Comparison of ENCODE assay signal across 14 cellular contexts in genomic region chr21:27407296-27407695, GRCh38.
"Had no signal": no experiment of that assay in that cellular context is flagged by ENCODE, and none has a peak within 500 bp of the region (broad histone marks: within the 10 kb centered on the region; RNA-seq: fewer than 3 reads in every experiment).

No MANE protein-coding gene starts in this region.

- H3K36me3 ChIP-seq: esophagus squamous epithelium, sigmoid colon, thyroid gland had no signal

- H3K4me1 Mint-ChIP-seq: activated CD4-positive, alpha-beta memory T cell treated with anti-CD3 and anti-CD28 coated beads, Interleukin-2, amount 10 ng/mL, durations not matched to agents 7 days and 5 days; activated naive CD8-positive, alpha-beta T cell treated with anti-CD3 and anti-CD28 coated beads for 36 hours had no signal

- DNase-seq: activated CD4-positive, alpha-beta memory T cell treated with anti-CD3 and anti-CD28 coated beads, Interleukin-2, amount 10 ng/mL, durations not matched to agents 7 days and 5 days; activated CD4-positive, CD25-positive, alpha-beta regulatory T cell treated with anti-CD3 and anti-CD28 coated beads, Interleukin-2, amount 50 U/mL, for 72 hours; activated gamma-delta T cell treated with Interleukin-2 at 50 U/mL for 16 hours; activated naive CD8-positive, alpha-beta T cell treated with anti-CD3 and anti-CD28 coated beads for 36 hours; activated T-cell treated with anti-CD3 and anti-CD28 coated beads, Interleukin-2, amount 50 U/mL, for 72 hours; anterior cingulate cortex; dermis blood vessel endothelial cell; esophagus squamous epithelium; sigmoid colon; stimulated activated CD4-positive, alpha-beta T cell treated with anti-CD3 and anti-CD28 coated beads, Interleukin-2, amount 100 ng/mL, for 48 hours; SW 1271; thyroid gland had no signal

- H3K9me3 Mint-ChIP-seq: activated naive CD8-positive, alpha-beta T cell treated with anti-CD3 and anti-CD28 coated beads for 36 hours had no signal

- H3K27me3 ChIP-seq: esophagus squamous epithelium, sigmoid colon, thyroid gland had no signal

- H3K27ac Mint-ChIP-seq: activated CD4-positive, alpha-beta memory T cell treated with anti-CD3 and anti-CD28 coated beads, Interleukin-2, amount 10 ng/mL, durations not matched to agents 7 days and 5 days; activated naive CD8-positive, alpha-beta T cell treated with anti-CD3 and anti-CD28 coated beads for 36 hours; activated T-cell treated with anti-CD3 and anti-CD28 coated beads, Interleukin-2, amount 50 U/mL, for 72 hours; progenitor cell of endocrine pancreas; stimulated activated naive CD8-positive, alpha-beta T cell treated with anti-CD3 and anti-CD28 coated beads, Interleukin-15, Interleukin-2, amounts not matched to agents 100 ng/mL and 50 ng/mL, for 24 hours had no signal

- H3K4me3 ChIP-seq: esophagus squamous epithelium, sigmoid colon, thyroid gland had no signal

- H3K27ac ChIP-seq: thyroid gland had no signal

- H3K4me3 Mint-ChIP-seq: activated CD4-positive, alpha-beta memory T cell treated with anti-CD3 and anti-CD28 coated beads, Interleukin-2, amount 10 ng/mL, durations not matched to agents 7 days and 5 days; activated naive CD8-positive, alpha-beta T cell treated with anti-CD3 and anti-CD28 coated beads for 36 hours; activated T-cell treated with anti-CD3 and anti-CD28 coated beads, Interleukin-2, amount 50 U/mL, for 72 hours; stimulated activated naive CD8-positive, alpha-beta T cell treated with anti-CD3 and anti-CD28 coated beads, Interleukin-15, Interleukin-2, amounts not matched to agents 100 ng/mL and 50 ng/mL, for 24 hours had no signal

- H3K27me3 Mint-ChIP-seq: activated CD4-positive, alpha-beta memory T cell treated with anti-CD3 and anti-CD28 coated beads, Interleukin-2, amount 10 ng/mL, durations not matched to agents 7 days and 5 days; activated naive CD8-positive, alpha-beta T cell treated with anti-CD3 and anti-CD28 coated beads for 36 hours; progenitor cell of endocrine pancreas; stimulated activated naive CD8-positive, alpha-beta T cell treated with anti-CD3 and anti-CD28 coated beads, Interleukin-15, Interleukin-2, amounts not matched to agents 100 ng/mL and 50 ng/mL, for 24 hours had no signal

- H3K9me3 ChIP-seq: esophagus squamous epithelium, sigmoid colon, thyroid gland had no signal

- ATAC-seq: activated T-cell treated with anti-CD3 and anti-CD28 coated beads, Interleukin-2, amount 50 U/mL, for 72 hours had no signal

- H3K36me3 Mint-ChIP-seq: activated naive CD8-positive, alpha-beta T cell treated with anti-CD3 and anti-CD28 coated beads for 36 hours had no signal
